ENCODE assay signal across 19 cellular contexts in genomic region chr1:241842565-241842964, GRCh38. TPM values are rescaled to one million over a fixed set of nuclear protein-coding genes. Genes with fewer than 3 reads are reported as not detected.
DNase-seq lines count a peak whose midpoint lies in the region; ATAC-seq and TF ChIP-seq lines count a peak whose summit lies in the region.
"Had no signal": no experiment of that assay in that cellular context is flagged by ENCODE, and none has a peak within 500 bp of the region (broad histone marks: within the 10 kb centered on the region; RNA-seq: fewer than 3 reads in every experiment).

No MANE protein-coding gene starts in this region.

- no peak overlapping the region for H3K4me3 ChIP-seq in osteoblast (ENCODE audit: insufficient read depth, low read length)
- H3K4me3 ChIP-seq: ascending aorta, pancreas, thyroid gland had no signal

- peak; percentile 16 for DNase-seq in NCI-H226
- DNase-seq in fibroblast of gingiva (ENCODE audit: low read depth) = peak; percentile 45
- peak; percentile 58 for DNase-seq in osteoblast (ENCODE audit: insufficient read length, low spot score, missing footprints)
- no peak for DNase-seq in activated T-cell treated with anti-CD3 and anti-CD28 coated beads, Interleukin-2, amount 50 U/mL, for 24 hours
- DNase-seq in GF-D8 (lab: John Stamatoyannopoulos, UW) = no peak
- no peak for DNase-seq in erythroblast (lab: John Stamatoyannopoulos, UW)
- DNase-seq: activated CD4-positive, CD25-positive, alpha-beta regulatory T cell; activated gamma-delta T cell treated with Interleukin-2 at 50 U/mL for 16 hours; C1 segment of cervical spinal cord; DMS 273 treated with DMSO at 0.1 percent for 48 hours; left cardiac atrium; NCI-H2171 treated with DMSO at 0.1 percent for 48 hours; NK-92 treated with Interleukin-12 subunit alpha and Interleukin-12 subunit beta, amount 100 ng/mL, for 24 hours; pancreas; Right ventricle myocardium superior; thyroid gland had no signal

- H3K27me3 Mint-ChIP-seq in activated T-cell treated with anti-CD3 and anti-CD28 coated beads, Interleukin-2, amount 50 U/mL, for 24 hours = no peaks in the 10 kb centered on the region
- H3K27me3 Mint-ChIP-seq: stimulated activated memory B cell treated with anti-CD40 and anti-IgM and Interleukin-4, amounts not matched to agents 10 μg/mL and 1 μg/mL and 100 μg/mL, for 72 hours had no signal

- H3K4me1 Mint-ChIP-seq in activated T-cell treated with anti-CD3 and anti-CD28 coated beads, Interleukin-2, amount 50 U/mL, for 24 hours (ENCODE audit: low read depth) = peaks cover 17% of the 10 kb centered on the region

- no peaks in the 10 kb centered on the region for H4K20me1 ChIP-seq in osteoblast (ENCODE audit: insufficient read depth, low read length)

- H2AFZ ChIP-seq in osteoblast (ENCODE audit: low read length) = peak overlapping the region; percentile 79

- H3K79me2 ChIP-seq in osteoblast (ENCODE audit: insufficient read depth, low read length) = no peaks in the 10 kb centered on the region

- H3K27ac ChIP-seq in osteoblast (ENCODE audit: low read depth, low read length) = peak overlapping the region; percentile 59
- H3K27ac ChIP-seq: ascending aorta, pancreas, thyroid gland had no signal

- H3K4me1 ChIP-seq in osteoblast (ENCODE audit: insufficient read depth, low read length) = peaks cover 28% of the 10 kb centered on the region
- H3K4me1 ChIP-seq: pancreas had no signal

- ATAC-seq in GM18505 (IDR thresholded peaks at IDR 0.05; ENCODE audit: unreplicated experiment) = peak; percentile 63
- ATAC-seq: pancreas; stimulated activated memory B cell treated with anti-CD40 and anti-IgM and Interleukin-4, amounts not matched to agents 10 μg/mL and 1 μg/mL and 100 μg/mL, for 72 hours had no signal

- no peaks in the 10 kb centered on the region for H3K9me3 ChIP-seq in osteoblast (ENCODE audit: low read depth, low read length)
- H3K9me3 ChIP-seq: ascending aorta, pancreas, thyroid gland had no signal

- H3K36me3 ChIP-seq in osteoblast (ENCODE audit: insufficient read depth, low read length) = no peaks in the 10 kb centered on the region
- H3K36me3 ChIP-seq: ascending aorta, pancreas, thyroid gland had no signal

- no peaks in the 10 kb centered on the region for H3K27me3 ChIP-seq in osteoblast (ENCODE audit: insufficient read depth, low read length)
- H3K27me3 ChIP-seq: ascending aorta, pancreas, thyroid gland had no signal

- H3K4me3 Mint-ChIP-seq in activated T-cell treated with anti-CD3 and anti-CD28 coated beads, Interleukin-2, amount 50 U/mL, for 24 hours = no peak overlapping the region
- H3K4me3 Mint-ChIP-seq: stimulated activated memory B cell treated with anti-CD40 and anti-IgM and Interleukin-4, amounts not matched to agents 10 μg/mL and 1 μg/mL and 100 μg/mL, for 72 hours had no signal

- H3K9me3 Mint-ChIP-seq in activated T-cell treated with anti-CD3 and anti-CD28 coated beads, Interleukin-2, amount 50 U/mL, for 24 hours = no peaks in the 10 kb centered on the region
- H3K9me3 Mint-ChIP-seq: stimulated activated memory B cell treated with anti-CD40 and anti-IgM and Interleukin-4, amounts not matched to agents 10 μg/mL and 1 μg/mL and 100 μg/mL, for 72 hours had no signal

- TF ChIP-seq POLR2A in GM18505 (IDR thresholded peaks at IDR 0.05; ENCODE audit: borderline replicate concordance, extremely low read depth, insufficient read depth, insufficient read length) (no peak), erythroblast (IDR thresholded peaks at IDR 0.05; ENCODE audit: low read length) (no peak)

- no peak for TF ChIP-seq CTCF in osteoblast (IDR thresholded peaks at IDR 0.05; ENCODE audit: extremely low read depth, low read depth, low read length)

- no peak overlapping the region for H3K27ac Mint-ChIP-seq in activated T-cell treated with anti-CD3 and anti-CD28 coated beads, Interleukin-2, amount 50 U/mL, for 24 hours
- H3K27ac Mint-ChIP-seq: stimulated activated memory B cell treated with anti-CD40 and anti-IgM and Interleukin-4, amounts not matched to agents 10 μg/mL and 1 μg/mL and 100 μg/mL, for 72 hours had no signal

- peaks cover 1% of the 10 kb centered on the region for H3K36me3 Mint-ChIP-seq in activated T-cell treated with anti-CD3 and anti-CD28 coated beads, Interleukin-2, amount 50 U/mL, for 24 hours (ENCODE audit: low read depth)
- H3K36me3 Mint-ChIP-seq: stimulated activated memory B cell treated with anti-CD40 and anti-IgM and Interleukin-4, amounts not matched to agents 10 μg/mL and 1 μg/mL and 100 μg/mL, for 72 hours had no signal

- peak overlapping the region; percentile 14 for H3K4me2 ChIP-seq in osteoblast (ENCODE audit: insufficient read depth, low read length)

RNA-seq across cellular contexts. Expression of gene EXO1, which starts 5.4 kb away (rescaled TPM):
- 1.8 and 6.2 TPM in 2 replicates for total RNA-seq in osteoblast
- total RNA-seq: ascending aorta had no signal

Comparison
In these comparisons a context has a peak if more than half of its experiments do, and no peak if none do; other contexts are left out.
1. DNase-seq: peak in NCI-H226 (single experiment), fibroblast of gingiva (single experiment) and osteoblast (single experiment); none in activated T-cell treated with anti-CD3 and anti-CD28 coated beads, Interleukin-2, amount 50 U/mL, for 24 hours (single experiment), GF-D8 (single experiment) and erythroblast (0 of 2).